In genomic region chr1:115210302-115210711, GRCh38 we compare ENCODE assay signal across 23 cellular contexts.
DNase-seq lines count a peak whose midpoint lies in the region; ATAC-seq and TF ChIP-seq lines count a peak whose summit lies in the region.
"Had no signal": no experiment of that assay in that cellular context is flagged by ENCODE, and none has a peak within 500 bp of the region (broad histone marks: within the 10 kb centered on the region; RNA-seq: fewer than 3 reads in every experiment).

No MANE protein-coding gene starts in this region.

- H3K4me3 ChIP-seq in AG10803 (ENCODE audit: low read length), result no peak overlapping the region
- H3K4me3 ChIP-seq: cardiac muscle cell, upper lobe of right lung had no signal

- H3K9me3 Mint-ChIP-seq in WTC11, result peaks cover 3% of the 10 kb centered on the region; the same call in 1 of the 2 replicates
- no peaks in the 10 kb centered on the region for H3K9me3 Mint-ChIP-seq in activated T-cell treated with anti-CD3 and anti-CD28 coated beads, Interleukin-2, amount 50 U/mL, for 24 hours

- H3K36me3 Mint-ChIP-seq in WTC11, result no peaks in the 10 kb centered on the region
- no peaks in the 10 kb centered on the region for H3K36me3 Mint-ChIP-seq in activated T-cell treated with anti-CD3 and anti-CD28 coated beads, Interleukin-2, amount 50 U/mL, for 24 hours (ENCODE audit: low read depth)
- H3K36me3 Mint-ChIP-seq: activated naive CD4-positive, alpha-beta T cell treated with anti-CD3 and anti-CD28 coated beads, Interleukin-2, amount 50 U/mL, for 72 hours; CD8-positive, alpha-beta T cell; IgD-negative memory B cell had no signal

- H3K27me3 ChIP-seq in foreskin keratinocyte, result no peaks in the 10 kb centered on the region
- H3K27me3 ChIP-seq: cardiac muscle cell, neutrophil, upper lobe of right lung had no signal

- no peak for TF ChIP-seq CTCF in AG10803 (conservative IDR thresholded peaks at IDR 0.05; ENCODE audit: low read length)
- peak; percentile 33 for TF ChIP-seq CTCF in foreskin keratinocyte (conservative IDR thresholded peaks at IDR 0.05)
- no peak for TF ChIP-seq CTCF in WTC11 (IDR thresholded peaks at IDR 0.05)

- H3K4me3 Mint-ChIP-seq in WTC11, result no peak overlapping the region
- no peak overlapping the region for H3K4me3 Mint-ChIP-seq in activated T-cell treated with anti-CD3 and anti-CD28 coated beads, Interleukin-2, amount 50 U/mL, for 24 hours
- H3K4me3 Mint-ChIP-seq: CD8-positive, alpha-beta T cell; IgD-negative memory B cell had no signal

- no peak overlapping the region for H3K27ac Mint-ChIP-seq in WTC11
- no peak overlapping the region for H3K27ac Mint-ChIP-seq in activated T-cell treated with anti-CD3 and anti-CD28 coated beads, Interleukin-2, amount 50 U/mL, for 24 hours
- H3K27ac Mint-ChIP-seq: activated naive CD4-positive, alpha-beta T cell treated with anti-CD3 and anti-CD28 coated beads, Interleukin-2, amount 50 U/mL, for 72 hours; CD8-positive, alpha-beta T cell; IgD-negative memory B cell had no signal

- no peak overlapping the region for H3K27ac ChIP-seq in foreskin keratinocyte
- H3K27ac ChIP-seq: cardiac muscle cell, neutrophil, upper lobe of right lung had no signal

- peaks cover 7% of the 10 kb centered on the region; the same call in 1 of the 2 replicates for H3K4me1 Mint-ChIP-seq in WTC11
- no peaks in the 10 kb centered on the region for H3K4me1 Mint-ChIP-seq in activated T-cell treated with anti-CD3 and anti-CD28 coated beads, Interleukin-2, amount 50 U/mL, for 24 hours (ENCODE audit: low read depth)
- H3K4me1 Mint-ChIP-seq: IgD-negative memory B cell had no signal

- peaks cover 16% of the 10 kb centered on the region for H3K4me1 ChIP-seq in foreskin keratinocyte
- H3K4me1 ChIP-seq: upper lobe of right lung had no signal

- CTCF ChIA-PET in WTC11 (lab: Charles Lee), result interaction anchor here (1.4 kb wide), 1 partner anchor 65 kb away, joined by 4 read pairs; no protein-coding TSS in a partner anchor

- peak; percentile 61 for DNase-seq in AG10803 (ENCODE audit: low read depth)
- peak; percentile 65 for DNase-seq in HPDE6-E6E7 (ENCODE audit: extremely low spot score)
- DNase-seq in foreskin keratinocyte, result peak; percentile 98 to 100
- no peak for DNase-seq in WTC11 (ENCODE audit: low spot score)
- DNase-seq in NCI-H524 (lab: John Stamatoyannopoulos, UW), result no peak
- DNase-seq in activated T-cell treated with anti-CD3 and anti-CD28 coated beads, Interleukin-2, amount 50 U/mL, for 24 hours, result no peak
- DNase-seq: ACHN; activated CD4-positive, alpha-beta T cell treated with anti-CD3 and anti-CD28 coated beads for 48 hours; activated T-cell treated with anti-CD3 and anti-CD28 coated beads for 4 hours; CD8-positive, alpha-beta T cell; effector CD4-positive, alpha-beta T cell; hypothalamus; MV-4-11; NCI-H1930; NCI-H510A; stimulated activated naive CD8-positive, alpha-beta T cell treated with anti-CD3 and anti-CD28 coated beads, Interleukin-15, Interleukin-2, amounts not matched to agents 100 U/mL and 50 U/mL, for 24 hours; upper lobe of right lung had no signal

- ATAC-seq in SK-N-SH treated with all-trans-retinoic acid at 6 μM for 48 hours (peak; percentile 71), foreskin keratinocyte (peak; percentile 91), WTC11 (no peak), HG02840 (IDR thresholded peaks at IDR 0.05; ENCODE audit: low FRiP score, unreplicated experiment) (no peak)
- ATAC-seq: activated naive CD4-positive, alpha-beta T cell treated with anti-CD3 and anti-CD28 coated beads, Interleukin-2, amount 50 U/mL, for 72 hours; CD8-positive, alpha-beta T cell; stimulated activated naive CD8-positive, alpha-beta T cell treated with anti-CD3 and anti-CD28 coated beads, Interleukin-15, Interleukin-2, amounts not matched to agents 100 U/mL and 50 U/mL, for 24 hours; upper lobe of right lung had no signal

- POLR2A ChIA-PET in WTC11 (lab: Charles Lee), result no interaction called here

- no peaks in the 10 kb centered on the region for H3K27me3 Mint-ChIP-seq in WTC11 (ENCODE audit: low read depth)
- peaks cover 3% of the 10 kb centered on the region for H3K27me3 Mint-ChIP-seq in activated T-cell treated with anti-CD3 and anti-CD28 coated beads, Interleukin-2, amount 50 U/mL, for 24 hours

TF ChIP-seq in SK-N-SH treated with all-trans-retinoic acid at 6 μM for 48 hours, 23 proteins besides CTCF, POLR2A, EP300 and RAD21 (continues in another document):
- no peak for TF ChIP-seq ZNF8 (CRISPR knock-in tag; IDR thresholded peaks at IDR 0.05)
- no peak for TF ChIP-seq POU6F1 (CRISPR knock-in tag; IDR thresholded peaks at IDR 0.05; ENCODE audit: borderline replicate concordance, low read depth)
- TF ChIP-seq CSRNP3 (CRISPR knock-in tag; IDR thresholded peaks at IDR 0.05), result no peak

TF ChIP-seq in WTC11, 78 proteins besides CTCF, POLR2A, EP300 and RAD21:
- TF ChIP-seq PREB (CRISPR knock-in tag; IDR thresholded peaks at IDR 0.05; ENCODE audit: borderline replicate concordance) (no peak), SMAD3 (CRISPR knock-in tag; IDR thresholded peaks at IDR 0.05; ENCODE audit: borderline replicate concordance) (no peak), CBFB (CRISPR knock-in tag; IDR thresholded peaks at IDR 0.05; ENCODE audit: low read depth) (no peak), ERG (CRISPR knock-in tag; IDR thresholded peaks at IDR 0.05) (no peak), NFYB (CRISPR knock-in tag; conservative IDR thresholded peaks at IDR 0.05; ENCODE audit: low read depth) (no peak), MYBL2 (CRISPR knock-in tag; IDR thresholded peaks at IDR 0.05) (no peak), HMGXB4 (CRISPR knock-in tag; IDR thresholded peaks at IDR 0.05) (no peak), ETV6 (CRISPR knock-in tag; IDR thresholded peaks at IDR 0.05) (no peak), ZNF281 (CRISPR knock-in tag; IDR thresholded peaks at IDR 0.05) (no peak), ESRRA (CRISPR knock-in tag; IDR thresholded peaks at IDR 0.05; ENCODE audit: borderline replicate concordance) (no peak)

Comparison
In these comparisons a context has a peak if more than half of its experiments do, and no peak if none do; other contexts are left out.
1. DNase-seq: peak in AG10803 (single experiment), HPDE6-E6E7 (single experiment) and foreskin keratinocyte (2 of 2); none in WTC11 (single experiment), NCI-H524 (0 of 2) and activated T-cell treated with anti-CD3 and anti-CD28 coated beads, Interleukin-2, amount 50 U/mL, for 24 hours (single experiment).
2. ATAC-seq: peak in SK-N-SH treated with all-trans-retinoic acid at 6 μM for 48 hours (single experiment) and foreskin keratinocyte (single experiment); none in WTC11 (single experiment) and HG02840 (single experiment).